Comparison of ENCODE assay signal across 7 cellular contexts in genomic region chr3:122382888-122383666, GRCh38. TPM values are rescaled to one million over a fixed set of nuclear protein-coding genes. Genes with fewer than 3 reads are reported as not detected.
DNase-seq lines count a peak whose midpoint lies in the region; ATAC-seq and TF ChIP-seq lines count a peak whose summit lies in the region.

MIX23 (minus strand) TSS chr3:122383231; CDS start chr3:122383224, 7 bp downstream.

- ATAC-seq in GM18517 (IDR thresholded peaks at IDR 0.05; ENCODE audit: unreplicated experiment) (peak; percentile 36), HG03175 (IDR thresholded peaks at IDR 0.05; ENCODE audit: unreplicated experiment) (peak; percentile 40), activated B cell treated with CpG ODN at 0.5 μM for 24 hours (ENCODE audit: low read depth) (peak; percentile 51)

- DNase-seq in NCI-H345 treated with DMSO at 0.1 percent for 48 hours (lab: John Stamatoyannopoulos, UW; ENCODE audit: unreplicated experiment) (peak; percentile 68), activated B cell treated with CpG ODN at 0.5 μM for 24 hours (peak; percentile 76), cardiac fibroblast (ENCODE audit: low read depth in 2 of 2) (peak; percentile 84 to 85), immature natural killer cell (peak; percentile 79 to 80 (median 79)), smooth muscle cell of the brain vasculature (ENCODE audit: low read depth, low spot score) (peak; percentile 43)

- H3K27ac Mint-ChIP-seq in activated B cell treated with CpG ODN at 0.5 μM for 24 hours = peak within 1 kb of the TSS; percentile 91
- H3K27ac Mint-ChIP-seq in immature natural killer cell = peak within 1 kb of the TSS; percentile 77 to 96 (median 93)

- H3K9me3 Mint-ChIP-seq in activated B cell treated with CpG ODN at 0.5 μM for 24 hours = no peaks in the 10 kb centered on the region
- H3K9me3 Mint-ChIP-seq in immature natural killer cell = no peaks in the 10 kb centered on the region

- POLR2A ChIA-PET in activated B cell treated with CpG ODN at 0.5 μM for 24 hours (lab: Charles Lee) = interaction anchor here (0.6 to 2.8 kb wide), 9 partner anchors 19 to 722 kb away, joined by 3 to 55 read pairs (median 6); partner anchors contain the start of genes HCLS1, HSPBAP1 and WDR5B

- H3K4me3 Mint-ChIP-seq in activated B cell treated with CpG ODN at 0.5 μM for 24 hours (peak within 1 kb of the TSS; percentile 94), immature natural killer cell (peak within 1 kb of the TSS; percentile 90 to 97 (median 94))

- TF ChIP-seq CTCF in activated B cell treated with CpG ODN at 0.5 μM for 24 hours (IDR thresholded peaks at IDR 0.05) = no peak
- TF ChIP-seq CTCF in cardiac fibroblast (IDR thresholded peaks at IDR 0.05; ENCODE audit: low read depth, low read length) = no peak

- intact Hi-C loops in activated B cell treated with CpG ODN at 0.5 μM for 24 hours (cut with micrococcal nuclease) = loop anchor here (1.0 to 5.0 kb wide), 6 partner anchors 33 to 818 kb away; partner anchors contain the start of genes HCLS1, KPNA1, SEC22A and WDR5B

- peak within 1 kb of the TSS; percentile 90 to 92 for H3K4me3 ChIP-seq in cardiac fibroblast (replicated peaks in 1 of 2; ENCODE audit: low read depth in 2 of 2, low read length in 2 of 2)

- CTCF ChIA-PET in activated B cell treated with CpG ODN at 0.5 μM for 24 hours (lab: Charles Lee) = interaction anchor here (3.4 kb wide), 1 partner anchor 836 kb away, joined by 16 read pairs; the partner anchor contains the start of gene POLQ

- H3K27me3 Mint-ChIP-seq in activated B cell treated with CpG ODN at 0.5 μM for 24 hours (no peaks in the 10 kb centered on the region), immature natural killer cell (ENCODE audit: low read depth in 3 of 3) (peaks cover 0 to under 1% (median 0%) of the 10 kb centered on the region in 3 donors)

- H3K4me1 Mint-ChIP-seq in activated B cell treated with CpG ODN at 0.5 μM for 24 hours (peaks cover 31% of the 10 kb centered on the region), immature natural killer cell (peaks cover 25 to 42% of the 10 kb centered on the region in 2 donors)

- H3K36me3 Mint-ChIP-seq in activated B cell treated with CpG ODN at 0.5 μM for 24 hours (ENCODE audit: low read depth) = peaks cover 18% of the 10 kb centered on the region
- H3K36me3 Mint-ChIP-seq in immature natural killer cell = peaks cover 0 to 4% (median 4%) of the 10 kb centered on the region in 3 donors

RNA-seq across cellular contexts. Expression of gene MIX23, which starts in this region (rescaled TPM):
- total RNA-seq in activated B cell treated with CpG ODN at 0.5 μM for 24 hours = 47.3 and 49.1 TPM in 2 replicates
- polyA plus RNA-seq in immature natural killer cell = 10 to 100 TPM in 2 of 3 donors, 1 to 10 TPM in 1; 1.9 to 17.1 (median 12.7) TPM

Comparison
In these comparisons a context has a peak if more than half of its experiments do, and no peak if none do; other contexts are left out.
1. Peak in every context shown above with its lines: DNase-seq, ATAC-seq and H3K4me3 ChIP-seq.